In the genomic region with DNA sequence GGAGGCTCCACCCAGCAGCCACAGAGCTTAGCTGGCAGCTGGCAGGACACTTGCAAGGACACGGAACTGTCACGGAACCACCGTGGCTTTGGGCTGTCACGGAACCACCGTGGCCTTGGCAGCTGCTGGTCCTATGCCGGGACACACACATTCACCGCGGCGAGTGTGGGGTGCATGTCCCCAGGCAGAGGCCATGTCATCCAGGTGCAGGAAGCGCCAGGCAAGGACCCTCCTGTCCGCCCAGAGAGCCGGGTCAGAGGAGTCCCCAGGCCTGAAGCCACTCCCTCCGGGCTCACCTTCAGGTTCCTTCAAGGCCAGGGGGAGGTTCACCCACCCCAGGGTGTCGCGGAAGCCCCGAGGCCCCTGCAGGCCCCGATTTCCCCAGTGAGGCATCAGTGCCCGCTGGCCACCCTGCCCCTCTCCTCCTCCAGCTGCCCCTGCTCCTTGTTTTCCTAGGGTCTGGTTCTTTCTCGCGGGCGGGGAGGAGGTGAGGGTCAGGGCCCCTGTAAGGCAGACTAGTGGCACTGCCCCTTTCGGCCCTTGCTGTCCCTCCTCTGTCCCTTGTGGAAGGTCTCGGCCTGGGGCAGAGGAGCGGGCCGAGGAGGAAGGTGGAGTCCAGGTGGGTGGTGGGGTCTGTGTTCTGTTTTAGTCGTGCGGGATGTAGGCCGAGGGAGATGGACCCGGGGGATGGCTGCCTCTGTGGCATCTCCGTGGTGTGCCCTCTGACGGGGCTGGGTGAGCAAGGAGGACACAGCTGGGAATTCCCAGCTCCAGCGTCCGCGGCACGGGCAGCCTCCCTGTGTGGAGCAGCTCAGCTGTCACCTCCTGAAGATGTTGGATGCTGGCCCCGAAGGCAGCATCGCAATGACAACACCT, we compare ENCODE assay signal across 1 cellular context.
A peak's percentile ranks its signal among the peaks of the same experiment; 100 is the strongest.
TF ChIP-seq lines count a peak whose summit lies in the region.

No MANE protein-coding gene starts in this region.

TF ChIP-seq in K562, 482 proteins besides CTCF, POLR2A, EP300 and RAD21:
- TF ChIP-seq POLR2G (IDR thresholded peaks at IDR 0.05; ENCODE audit: low read depth, low read length) (0 out of 2 replicates have a peak, but pooled peaks have one; percentile 34), ELF4 (CRISPR knock-in tag; IDR thresholded peaks at IDR 0.05) (no peak)
- TF ChIP-seq, protein P1, sequence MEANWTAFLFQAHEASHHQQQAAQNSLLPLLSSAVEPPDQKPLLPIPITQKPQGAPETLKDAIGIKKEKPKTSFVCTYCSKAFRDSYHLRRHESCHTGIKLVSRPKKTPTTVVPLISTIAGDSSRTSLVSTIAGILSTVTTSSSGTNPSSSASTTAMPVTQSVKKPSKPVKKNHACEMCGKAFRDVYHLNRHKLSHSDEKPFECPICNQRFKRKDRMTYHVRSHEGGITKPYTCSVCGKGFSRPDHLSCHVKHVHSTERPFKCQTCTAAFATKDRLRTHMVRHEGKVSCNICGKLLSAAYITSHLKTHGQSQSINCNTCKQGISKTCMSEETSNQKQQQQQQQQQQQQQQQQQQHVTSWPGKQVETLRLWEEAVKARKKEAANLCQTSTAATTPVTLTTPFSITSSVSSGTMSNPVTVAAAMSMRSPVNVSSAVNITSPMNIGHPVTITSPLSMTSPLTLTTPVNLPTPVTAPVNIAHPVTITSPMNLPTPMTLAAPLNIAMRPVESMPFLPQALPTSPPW (CRISPR knock-in tag; IDR thresholded peaks at IDR 0.05), result no peak
